Comparison of ENCODE assay signal across 1 cellular context in genomic region chr21:16071761-16072160, GRCh38.
TF ChIP-seq lines count a peak whose summit lies in the region.

No MANE protein-coding gene starts in this region.

TF ChIP-seq in SK-N-SH, 30 proteins besides CTCF, POLR2A, EP300 and RAD21:
- TF ChIP-seq RCOR1 (IDR thresholded peaks at IDR 0.05; ENCODE audit: low read length) (no peak), ELF1 (IDR thresholded peaks at IDR 0.05) (no peak), RFX5 (IDR thresholded peaks at IDR 0.05; ENCODE audit: low read length) (no peak), MEF2A (IDR thresholded peaks at IDR 0.05; ENCODE audit: borderline replicate concordance, low read depth) (no peak), MXI1 (IDR thresholded peaks at IDR 0.05; ENCODE audit: low read depth, low read length) (no peak), TEAD4 (IDR thresholded peaks at IDR 0.05; ENCODE audit: borderline replicate concordance, insufficient read depth) (no peak), REST (IDR thresholded peaks at IDR 0.05; ENCODE audit: low read depth, low read length) (no peak), SIN3A (IDR thresholded peaks at IDR 0.05; ENCODE audit: borderline replicate concordance, low read depth, low read length) (no peak), NFIC (IDR thresholded peaks at IDR 0.05; ENCODE audit: borderline replicate concordance) (no peak), GABPA (IDR thresholded peaks at IDR 0.05; ENCODE audit: low read depth) (no peak), FOXM1 (IDR thresholded peaks at IDR 0.05; ENCODE audit: low read depth) (no peak), EZH2phosphoT487 (IDR thresholded peaks at IDR 0.05; ENCODE audit: borderline replicate concordance, low read depth) (no peak), FOSL2 (IDR thresholded peaks at IDR 0.05; ENCODE audit: borderline replicate concordance, low read depth) (no peak)
- TF ChIP-seq, protein P1, sequence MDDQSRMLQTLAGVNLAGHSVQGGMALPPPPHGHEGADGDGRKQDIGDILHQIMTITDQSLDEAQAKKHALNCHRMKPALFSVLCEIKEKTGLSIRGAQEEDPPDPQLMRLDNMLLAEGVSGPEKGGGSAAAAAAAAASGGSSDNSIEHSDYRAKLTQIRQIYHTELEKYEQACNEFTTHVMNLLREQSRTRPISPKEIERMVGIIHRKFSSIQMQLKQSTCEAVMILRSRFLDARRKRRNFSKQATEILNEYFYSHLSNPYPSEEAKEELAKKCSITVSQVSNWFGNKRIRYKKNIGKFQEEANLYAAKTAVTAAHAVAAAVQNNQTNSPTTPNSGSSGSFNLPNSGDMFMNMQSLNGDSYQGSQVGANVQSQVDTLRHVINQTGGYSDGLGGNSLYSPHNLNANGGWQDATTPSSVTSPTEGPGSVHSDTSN (IDR thresholded peaks at IDR 0.05): no peak
- TF ChIP-seq, protein P2, sequence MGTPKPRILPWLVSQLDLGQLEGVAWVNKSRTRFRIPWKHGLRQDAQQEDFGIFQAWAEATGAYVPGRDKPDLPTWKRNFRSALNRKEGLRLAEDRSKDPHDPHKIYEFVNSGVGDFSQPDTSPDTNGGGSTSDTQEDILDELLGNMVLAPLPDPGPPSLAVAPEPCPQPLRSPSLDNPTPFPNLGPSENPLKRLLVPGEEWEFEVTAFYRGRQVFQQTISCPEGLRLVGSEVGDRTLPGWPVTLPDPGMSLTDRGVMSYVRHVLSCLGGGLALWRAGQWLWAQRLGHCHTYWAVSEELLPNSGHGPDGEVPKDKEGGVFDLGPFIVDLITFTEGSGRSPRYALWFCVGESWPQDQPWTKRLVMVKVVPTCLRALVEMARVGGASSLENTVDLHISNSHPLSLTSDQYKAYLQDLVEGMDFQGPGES (IDR thresholded peaks at IDR 0.05; ENCODE audit: low read depth, low read length): no peak
- TF ChIP-seq, protein P3, sequence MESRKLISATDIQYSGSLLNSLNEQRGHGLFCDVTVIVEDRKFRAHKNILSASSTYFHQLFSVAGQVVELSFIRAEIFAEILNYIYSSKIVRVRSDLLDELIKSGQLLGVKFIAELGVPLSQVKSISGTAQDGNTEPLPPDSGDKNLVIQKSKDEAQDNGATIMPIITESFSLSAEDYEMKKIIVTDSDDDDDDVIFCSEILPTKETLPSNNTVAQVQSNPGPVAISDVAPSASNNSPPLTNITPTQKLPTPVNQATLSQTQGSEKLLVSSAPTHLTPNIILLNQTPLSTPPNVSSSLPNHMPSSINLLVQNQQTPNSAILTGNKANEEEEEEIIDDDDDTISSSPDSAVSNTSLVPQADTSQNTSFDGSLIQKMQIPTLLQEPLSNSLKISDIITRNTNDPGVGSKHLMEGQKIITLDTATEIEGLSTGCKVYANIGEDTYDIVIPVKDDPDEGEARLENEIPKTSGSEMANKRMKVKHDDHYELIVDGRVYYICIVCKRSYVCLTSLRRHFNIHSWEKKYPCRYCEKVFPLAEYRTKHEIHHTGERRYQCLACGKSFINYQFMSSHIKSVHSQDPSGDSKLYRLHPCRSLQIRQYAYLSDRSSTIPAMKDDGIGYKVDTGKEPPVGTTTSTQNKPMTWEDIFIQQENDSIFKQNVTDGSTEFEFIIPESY (IDR thresholded peaks at IDR 0.05; ENCODE audit: borderline replicate concordance, low read depth): no peak
